In the genomic region with DNA sequence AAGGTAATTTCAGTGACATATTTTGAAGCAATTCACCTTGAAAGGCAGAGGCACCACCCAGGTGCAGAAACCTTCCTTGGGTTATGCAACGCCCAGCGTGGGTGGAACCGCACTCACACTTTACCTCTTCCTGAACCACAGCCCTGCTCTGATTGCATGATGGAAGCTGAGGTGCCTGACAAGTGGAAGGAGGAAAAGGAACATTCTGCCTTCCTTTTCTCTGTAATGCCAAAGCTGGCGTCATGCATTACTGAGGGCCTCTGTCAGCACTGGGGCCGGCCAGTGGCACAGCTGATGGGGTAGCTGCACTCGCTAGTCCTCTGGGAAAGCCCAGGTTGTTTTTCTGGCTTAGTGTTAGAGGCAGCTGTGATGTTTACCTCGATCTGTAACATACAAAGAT, we compare ENCODE assay signal across 9 cellular contexts.
DNase-seq lines count a peak whose midpoint lies in the region; ATAC-seq and TF ChIP-seq lines count a peak whose summit lies in the region.
"Had no signal": no experiment of that assay in that cellular context is flagged by ENCODE, and none has a peak within 500 bp of the region (broad histone marks: within the 10 kb centered on the region; RNA-seq: fewer than 3 reads in every experiment).

No MANE protein-coding gene starts in this region.

- H3K36me3 ChIP-seq in suprapubic skin = no peaks in the 10 kb centered on the region
- H3K36me3 ChIP-seq: thoracic aorta had no signal

- H3K9me3 ChIP-seq in suprapubic skin = no peaks in the 10 kb centered on the region

- no peak for DNase-seq in activated CD4-positive, CD25-positive, alpha-beta regulatory T cell treated with anti-CD3 and anti-CD28 coated beads, Interleukin-2, amount 50 U/mL, for 72 hours
- DNase-seq in activated effector memory CD4-positive, alpha-beta T cell treated with Interleukin-2 at 50 U/mL for 16 hours = peak; percentile 26
- DNase-seq in left colon (peak; percentile 79 to 92), suprapubic skin (ENCODE audit: low spot score in 2 of 2) (no peak)

- peak; percentile 50 to 62 for ATAC-seq in activated CD4-positive, CD25-positive, alpha-beta regulatory T cell treated with anti-CD3 and anti-CD28 coated beads, Interleukin-2, amount 50 U/mL, for 24 hours
- ATAC-seq in left colon = peak; percentile 92
- no peak for ATAC-seq in HG03175 (IDR thresholded peaks at IDR 0.05; ENCODE audit: unreplicated experiment)
- ATAC-seq in GM18498 (IDR thresholded peaks at IDR 0.05; ENCODE audit: unreplicated experiment) = no peak
- no peak for ATAC-seq in GM21786 (IDR thresholded peaks at IDR 0.05; ENCODE audit: unreplicated experiment)

- TF ChIP-seq CTCF in suprapubic skin (IDR thresholded peaks at IDR 0.05) = no peak

- WGBS in suprapubic skin = 48% methylated on average over 7 of the region's 7 CpGs

- H3K27ac ChIP-seq in suprapubic skin = peak overlapping the region; percentile 46
- H3K27ac ChIP-seq: thoracic aorta had no signal

- peaks cover 35% of the 10 kb centered on the region for H3K4me1 ChIP-seq in suprapubic skin

- intact Hi-C loops in left colon (cut with DNase I, micrococcal nuclease) = no loop called here

- TF ChIP-seq EP300 in suprapubic skin (IDR thresholded peaks at IDR 0.05) = no peak

- no peak overlapping the region for H3K4me3 ChIP-seq in suprapubic skin
- H3K4me3 ChIP-seq: thoracic aorta had no signal

- TF ChIP-seq POLR2A in suprapubic skin (IDR thresholded peaks at IDR 0.05) = no peak

- H3K27me3 ChIP-seq in suprapubic skin = no peaks in the 10 kb centered on the region

Comparison
In these comparisons a context has a peak if more than half of its experiments do, and no peak if none do; other contexts are left out.
1. ATAC-seq: peak in activated CD4-positive, CD25-positive, alpha-beta regulatory T cell treated with anti-CD3 and anti-CD28 coated beads, Interleukin-2, amount 50 U/mL, for 24 hours (2 of 2) and left colon (single experiment); none in HG03175 (single experiment), GM18498 (single experiment) and GM21786 (single experiment).
2. DNase-seq: peak in activated effector memory CD4-positive, alpha-beta T cell treated with Interleukin-2 at 50 U/mL for 16 hours (single experiment) and left colon (2 of 2); none in activated CD4-positive, CD25-positive, alpha-beta regulatory T cell treated with anti-CD3 and anti-CD28 coated beads, Interleukin-2, amount 50 U/mL, for 72 hours (single experiment) and suprapubic skin (0 of 2).